2 cellular contexts compared by ENCODE assay signal in the genomic region with DNA sequence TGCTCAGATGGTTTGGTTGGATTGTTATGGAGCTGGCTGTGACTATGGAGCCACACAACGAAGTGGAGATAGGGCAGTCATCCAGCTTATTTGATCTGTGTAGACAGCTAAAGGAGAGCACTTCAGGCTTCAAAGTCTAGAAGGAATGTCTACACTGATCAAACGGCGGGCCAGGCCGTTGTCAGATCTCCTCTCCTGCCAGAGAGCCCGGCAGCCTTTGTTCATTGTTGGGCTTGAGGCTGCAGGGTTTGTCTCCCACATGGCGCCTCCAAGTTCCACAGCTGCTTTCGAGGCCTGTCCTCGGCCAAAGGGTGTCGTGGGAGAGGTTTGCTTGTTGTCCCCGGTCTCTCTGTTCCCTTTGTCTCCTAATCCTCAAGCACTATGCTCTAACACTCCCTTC.
TF ChIP-seq lines count a peak whose summit lies in the region.

No MANE protein-coding gene starts in this region.

TF ChIP-seq in HepG2, 621 proteins besides CTCF, POLR2A, EP300 and RAD21 (continues in another document):
- no peak for TF ChIP-seq SMYD3 (CRISPR knock-in tag; IDR thresholded peaks at IDR 0.05)
- TF ChIP-seq, protein P1, sequence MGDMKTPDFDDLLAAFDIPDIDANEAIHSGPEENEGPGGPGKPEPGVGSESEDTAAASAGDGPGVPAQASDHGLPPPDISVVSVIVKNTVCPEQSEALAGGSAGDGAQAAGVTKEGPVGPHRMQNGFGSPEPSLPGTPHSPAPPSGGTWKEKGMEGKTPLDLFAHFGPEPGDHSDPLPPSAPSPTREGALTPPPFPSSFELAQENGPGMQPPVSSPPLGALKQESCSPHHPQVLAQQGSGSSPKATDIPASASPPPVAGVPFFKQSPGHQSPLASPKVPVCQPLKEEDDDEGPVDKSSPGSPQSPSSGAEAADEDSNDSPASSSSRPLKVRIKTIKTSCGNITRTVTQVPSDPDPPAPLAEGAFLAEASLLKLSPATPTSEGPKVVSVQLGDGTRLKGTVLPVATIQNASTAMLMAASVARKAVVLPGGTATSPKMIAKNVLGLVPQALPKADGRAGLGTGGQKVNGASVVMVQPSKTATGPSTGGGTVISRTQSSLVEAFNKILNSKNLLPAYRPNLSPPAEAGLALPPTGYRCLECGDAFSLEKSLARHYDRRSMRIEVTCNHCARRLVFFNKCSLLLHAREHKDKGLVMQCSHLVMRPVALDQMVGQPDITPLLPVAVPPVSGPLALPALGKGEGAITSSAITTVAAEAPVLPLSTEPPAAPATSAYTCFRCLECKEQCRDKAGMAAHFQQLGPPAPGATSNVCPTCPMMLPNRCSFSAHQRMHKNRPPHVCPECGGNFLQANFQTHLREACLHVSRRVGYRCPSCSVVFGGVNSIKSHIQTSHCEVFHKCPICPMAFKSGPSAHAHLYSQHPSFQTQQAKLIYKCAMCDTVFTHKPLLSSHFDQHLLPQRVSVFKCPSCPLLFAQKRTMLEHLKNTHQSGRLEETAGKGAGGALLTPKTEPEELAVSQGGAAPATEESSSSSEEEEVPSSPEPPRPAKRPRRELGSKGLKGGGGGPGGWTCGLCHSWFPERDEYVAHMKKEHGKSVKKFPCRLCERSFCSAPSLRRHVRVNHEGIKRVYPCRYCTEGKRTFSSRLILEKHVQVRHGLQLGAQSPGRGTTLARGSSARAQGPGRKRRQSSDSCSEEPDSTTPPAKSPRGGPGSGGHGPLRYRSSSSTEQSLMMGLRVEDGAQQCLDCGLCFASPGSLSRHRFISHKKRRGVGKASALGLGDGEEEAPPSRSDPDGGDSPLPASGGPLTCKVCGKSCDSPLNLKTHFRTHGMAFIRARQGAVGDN (CRISPR knock-in tag; IDR thresholded peaks at IDR 0.05), result peak; percentile 49
- TF ChIP-seq MTA1 (CRISPR knock-in tag; IDR thresholded peaks at IDR 0.05; ENCODE audit: borderline replicate concordance), result no peak
- no peak for TF ChIP-seq ZNF446 (CRISPR knock-in tag; IDR thresholded peaks at IDR 0.05)
- no peak for TF ChIP-seq TOE1 (CRISPR knock-in tag; IDR thresholded peaks at IDR 0.05)
- TF ChIP-seq SOX5 (CRISPR knock-in tag; IDR thresholded peaks at IDR 0.05; ENCODE audit: borderline replicate concordance), result peak; percentile 45
- TF ChIP-seq, protein P2, sequence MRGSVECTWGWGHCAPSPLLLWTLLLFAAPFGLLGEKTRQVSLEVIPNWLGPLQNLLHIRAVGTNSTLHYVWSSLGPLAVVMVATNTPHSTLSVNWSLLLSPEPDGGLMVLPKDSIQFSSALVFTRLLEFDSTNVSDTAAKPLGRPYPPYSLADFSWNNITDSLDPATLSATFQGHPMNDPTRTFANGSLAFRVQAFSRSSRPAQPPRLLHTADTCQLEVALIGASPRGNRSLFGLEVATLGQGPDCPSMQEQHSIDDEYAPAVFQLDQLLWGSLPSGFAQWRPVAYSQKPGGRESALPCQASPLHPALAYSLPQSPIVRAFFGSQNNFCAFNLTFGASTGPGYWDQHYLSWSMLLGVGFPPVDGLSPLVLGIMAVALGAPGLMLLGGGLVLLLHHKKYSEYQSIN (CRISPR knock-in tag; IDR thresholded peaks at IDR 0.05; ENCODE audit: borderline replicate concordance), result no peak
- no peak for TF ChIP-seq DPF2 (CRISPR knock-in tag; IDR thresholded peaks at IDR 0.05; ENCODE audit: borderline replicate concordance, low read depth)
- TF ChIP-seq PPARG (CRISPR knock-in tag; conservative IDR thresholded peaks at IDR 0.05), result no peak
- TF ChIP-seq BRCA1 (CRISPR knock-in tag; IDR thresholded peaks at IDR 0.05), result no peak
- TF ChIP-seq HNRNPUL1 (IDR thresholded peaks at IDR 0.05; ENCODE audit: low read depth, low read length), result no peak
- TF ChIP-seq, protein P3, sequence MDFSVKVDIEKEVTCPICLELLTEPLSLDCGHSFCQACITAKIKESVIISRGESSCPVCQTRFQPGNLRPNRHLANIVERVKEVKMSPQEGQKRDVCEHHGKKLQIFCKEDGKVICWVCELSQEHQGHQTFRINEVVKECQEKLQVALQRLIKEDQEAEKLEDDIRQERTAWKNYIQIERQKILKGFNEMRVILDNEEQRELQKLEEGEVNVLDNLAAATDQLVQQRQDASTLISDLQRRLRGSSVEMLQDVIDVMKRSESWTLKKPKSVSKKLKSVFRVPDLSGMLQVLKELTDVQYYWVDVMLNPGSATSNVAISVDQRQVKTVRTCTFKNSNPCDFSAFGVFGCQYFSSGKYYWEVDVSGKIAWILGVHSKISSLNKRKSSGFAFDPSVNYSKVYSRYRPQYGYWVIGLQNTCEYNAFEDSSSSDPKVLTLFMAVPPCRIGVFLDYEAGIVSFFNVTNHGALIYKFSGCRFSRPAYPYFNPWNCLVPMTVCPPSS (IDR thresholded peaks at IDR 0.05), result no peak
- TF ChIP-seq SAP130 (CRISPR knock-in tag; IDR thresholded peaks at IDR 0.05; ENCODE audit: low read depth), result peak; percentile 30; the same call in 1 of the 2 replicates
- peak; percentile 44 for TF ChIP-seq TEAD3 (CRISPR knock-in tag; optimal IDR thresholded peaks at IDR 0.05; ENCODE audit: borderline replicate concordance)
- TF ChIP-seq MAFG (CRISPR knock-in tag; IDR thresholded peaks at IDR 0.05), result no peak
- no peak for TF ChIP-seq ZNF766 (CRISPR knock-in tag; IDR thresholded peaks at IDR 0.05; ENCODE audit: borderline replicate concordance)
- TF ChIP-seq, protein P4, sequence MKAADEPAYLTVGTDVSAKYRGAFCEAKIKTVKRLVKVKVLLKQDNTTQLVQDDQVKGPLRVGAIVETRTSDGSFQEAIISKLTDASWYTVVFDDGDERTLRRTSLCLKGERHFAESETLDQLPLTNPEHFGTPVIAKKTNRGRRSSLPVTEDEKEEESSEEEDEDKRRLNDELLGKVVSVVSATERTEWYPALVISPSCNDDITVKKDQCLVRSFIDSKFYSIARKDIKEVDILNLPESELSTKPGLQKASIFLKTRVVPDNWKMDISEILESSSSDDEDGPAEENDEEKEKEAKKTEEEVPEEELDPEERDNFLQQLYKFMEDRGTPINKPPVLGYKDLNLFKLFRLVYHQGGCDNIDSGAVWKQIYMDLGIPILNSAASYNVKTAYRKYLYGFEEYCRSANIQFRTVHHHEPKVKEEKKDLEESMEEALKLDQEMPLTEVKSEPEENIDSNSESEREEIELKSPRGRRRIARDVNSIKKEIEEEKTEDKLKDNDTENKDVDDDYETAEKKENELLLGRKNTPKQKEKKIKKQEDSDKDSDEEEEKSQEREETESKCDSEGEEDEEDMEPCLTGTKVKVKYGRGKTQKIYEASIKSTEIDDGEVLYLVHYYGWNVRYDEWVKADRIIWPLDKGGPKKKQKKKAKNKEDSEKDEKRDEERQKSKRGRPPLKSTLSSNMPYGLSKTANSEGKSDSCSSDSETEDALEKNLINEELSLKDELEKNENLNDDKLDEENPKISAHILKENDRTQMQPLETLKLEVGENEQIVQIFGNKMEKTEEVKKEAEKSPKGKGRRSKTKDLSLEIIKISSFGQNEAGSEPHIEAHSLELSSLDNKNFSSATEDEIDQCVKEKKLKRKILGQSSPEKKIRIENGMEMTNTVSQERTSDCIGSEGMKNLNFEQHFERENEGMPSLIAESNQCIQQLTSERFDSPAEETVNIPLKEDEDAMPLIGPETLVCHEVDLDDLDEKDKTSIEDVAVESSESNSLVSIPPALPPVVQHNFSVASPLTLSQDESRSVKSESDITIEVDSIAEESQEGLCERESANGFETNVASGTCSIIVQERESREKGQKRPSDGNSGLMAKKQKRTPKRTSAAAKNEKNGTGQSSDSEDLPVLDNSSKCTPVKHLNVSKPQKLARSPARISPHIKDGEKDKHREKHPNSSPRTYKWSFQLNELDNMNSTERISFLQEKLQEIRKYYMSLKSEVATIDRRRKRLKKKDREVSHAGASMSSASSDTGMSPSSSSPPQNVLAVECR (CRISPR knock-in tag; IDR thresholded peaks at IDR 0.05; ENCODE audit: borderline replicate concordance), result no peak
- no peak for TF ChIP-seq ZBTB7B (CRISPR knock-in tag; IDR thresholded peaks at IDR 0.05)
- no peak for TF ChIP-seq ZNF501 (CRISPR knock-in tag; IDR thresholded peaks at IDR 0.05)

TF ChIP-seq in H1, 55 proteins besides CTCF, POLR2A, EP300 and RAD21:
- TF ChIP-seq TBP (IDR thresholded peaks at IDR 0.05; ENCODE audit: low read depth, low read length) (no peak), RXRA (IDR thresholded peaks at IDR 0.05; ENCODE audit: insufficient read depth, low read depth, low read length) (no peak), GABPA (IDR thresholded peaks at IDR 0.05; ENCODE audit: borderline replicate concordance, insufficient read depth, low read length) (no peak), CBX8 (IDR thresholded peaks at IDR 0.05; ENCODE audit: borderline replicate concordance, low read depth, low read length) (no peak), SAP30 (IDR thresholded peaks at IDR 0.05; ENCODE audit: insufficient read depth, insufficient replicate concordance, low read length) (no peak)
- TF ChIP-seq, protein P5, sequence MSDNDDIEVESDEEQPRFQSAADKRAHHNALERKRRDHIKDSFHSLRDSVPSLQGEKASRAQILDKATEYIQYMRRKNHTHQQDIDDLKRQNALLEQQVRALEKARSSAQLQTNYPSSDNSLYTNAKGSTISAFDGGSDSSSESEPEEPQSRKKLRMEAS (IDR thresholded peaks at IDR 0.05), result no peak
